Comparison of ENCODE assay signal across 20 cellular contexts in genomic region chr2:216971632-216972031, GRCh38.
DNase-seq lines count a peak whose midpoint lies in the region; ATAC-seq and TF ChIP-seq lines count a peak whose summit lies in the region.
"Had no signal": no experiment of that assay in that cellular context is flagged by ENCODE, and none has a peak within 500 bp of the region (broad histone marks: within the 10 kb centered on the region; RNA-seq: fewer than 3 reads in every experiment).

No MANE protein-coding gene starts in this region.

- ATAC-seq in psoas muscle: peak in 3 of 4 donors; percentile 17 to 58 (median 52)
- no peak for ATAC-seq in HG03159 (IDR thresholded peaks at IDR 0.05; ENCODE audit: unreplicated experiment)

- peaks cover 7 to 54% of the 10 kb centered on the region in 2 donors for H3K4me1 ChIP-seq in ascending aorta
- peaks cover 17% of the 10 kb centered on the region for H3K4me1 ChIP-seq in psoas muscle
- peaks cover 23% of the 10 kb centered on the region for H3K4me1 ChIP-seq in vagina
- no peaks in the 10 kb centered on the region for H3K4me1 ChIP-seq in spleen

- H3K9me3 ChIP-seq in ascending aorta: no peaks in the 10 kb centered on the region
- H3K9me3 ChIP-seq in psoas muscle: no peaks in the 10 kb centered on the region
- no peaks in the 10 kb centered on the region for H3K9me3 ChIP-seq in vagina
- no peaks in the 10 kb centered on the region for H3K9me3 ChIP-seq in spleen
- H3K9me3 ChIP-seq: MG63 had no signal

- H3K4me3 ChIP-seq in ascending aorta (no peak overlapping the region), fibroblast of the aortic adventitia (ENCODE audit: low read depth, low read length) (no peak overlapping the region), psoas muscle (no peak overlapping the region), vagina (no peak overlapping the region), spleen (no peak overlapping the region)
- H3K4me3 ChIP-seq: MG63 had no signal

- TF ChIP-seq POLR2A in vagina (IDR thresholded peaks at IDR 0.05) (no peak), spleen (IDR thresholded peaks at IDR 0.05) (no peak)

- TF ChIP-seq CTCF in ascending aorta (IDR thresholded peaks at IDR 0.05) (no peak), fibroblast of the aortic adventitia (IDR thresholded peaks at IDR 0.05; ENCODE audit: insufficient read depth, low read length) (no peak), psoas muscle (IDR thresholded peaks at IDR 0.05) (no peak), vagina (IDR thresholded peaks at IDR 0.05) (no peak), spleen (IDR thresholded peaks at IDR 0.05 in 8 of 11, conservative IDR thresholded peaks at IDR 0.05 in 3 of 11) (no peak)

- 74 to 84% (median 83%) methylated on average over 2 of the region's 2 CpGs for WGBS in psoas muscle, 3 donors
- whole genome bisulfite sequencing in spleen, 5 donors: 85 to 96% (median 92%) methylated on average over 2 of the region's 2 CpGs

- intact Hi-C loops in ascending aorta (cut with DNase I): loop anchor here (2.0 to 5.0 kb wide), 2 partner anchors 135 to 259 kb away; no protein-coding TSS in a partner anchor
- intact Hi-C loops in psoas muscle (cut with DNase I): no loop called here
- intact Hi-C loops in vagina (cut with DNase I): loop anchor here (2.0 to 5.0 kb wide), 2 partner anchors 183 to 274 kb away; partner anchors contain the start of gene IGFBP5
- intact Hi-C loops in spleen (cut with DNase I; ENCODE audit: low total_unique reads): no loop called here
- intact Hi-C loops in posterior cingulate gyrus (cut with DNase I): no loop called here

- H3K27me3 ChIP-seq in ascending aorta: no peaks in the 10 kb centered on the region
- H3K27me3 ChIP-seq in psoas muscle (ENCODE audit: insufficient read depth in 3 of 3, low read length in 2 of 3): no peaks in the 10 kb centered on the region
- H3K27me3 ChIP-seq in vagina: no peaks in the 10 kb centered on the region
- peaks cover 0 to 12% (median 0%) of the 10 kb centered on the region in 7 donors for H3K27me3 ChIP-seq in spleen (replicated peaks in 1 of 7)
- H3K27me3 ChIP-seq: MG63 had no signal

- no peaks in the 10 kb centered on the region for H3K36me3 ChIP-seq in ascending aorta
- H3K36me3 ChIP-seq in psoas muscle (ENCODE audit: insufficient read depth in 1 of 2, low read depth in 1 of 2): no peaks in the 10 kb centered on the region
- H3K36me3 ChIP-seq in vagina: no peaks in the 10 kb centered on the region
- H3K36me3 ChIP-seq in spleen: no peaks in the 10 kb centered on the region
- H3K36me3 ChIP-seq: MG63 had no signal

- peak overlapping the region; percentile 85 for H3K27ac ChIP-seq in ascending aorta
- H3K27ac ChIP-seq in psoas muscle: no peak overlapping the region
- H3K27ac ChIP-seq in vagina: peak overlapping the region; percentile 48
- H3K27ac ChIP-seq in spleen: no peak overlapping the region

- DNase-seq in ascending aorta (ENCODE audit: low spot score in 2 of 2) (no peak), fibroblast of the aortic adventitia (ENCODE audit: low read depth) (peak; percentile 72), psoas muscle (no peak), vagina (ENCODE audit: extremely low spot score in 2 of 2) (no peak), spleen (no peak), posterior cingulate gyrus (no peak)
- DNase-seq: ACHN, C1 segment of cervical spinal cord, DMS79 treated with DMSO at 0.1 percent for 48 hours, HFFc6, Kasumi-1, MG63, NCI-H1048, NCI-H1436, NCI-H1930, NCI-H226, NCI-H524, NCI-H82, SIG-M5 had no signal

Comparison
In these comparisons a context has a peak if more than half of its experiments do, and no peak if none do; other contexts are left out.
1. H3K27ac ChIP-seq: peak in ascending aorta (2 of 2) and vagina (single experiment); none in psoas muscle (single experiment) and spleen (0 of 8).
2. intact Hi-C loops: an anchor here in ascending aorta (2.0 to 5.0 kb wide) and vagina (2.0 to 5.0 kb wide); none called in psoas muscle, spleen and posterior cingulate gyrus.